Comparison of ENCODE assay signal across 1 cellular context in genomic region chr5:93620487-93621339, GRCh38.
A peak's percentile ranks its signal among the peaks of the same experiment; 100 is the strongest.
TF ChIP-seq lines count a peak whose summit lies in the region.

No MANE protein-coding gene starts in this region.

TF ChIP-seq in HepG2, 621 proteins besides CTCF, POLR2A, EP300 and RAD21 (continued from another document and continues in another):
- TF ChIP-seq ZNF574 (CRISPR knock-in tag; IDR thresholded peaks at IDR 0.05) (peak; percentile 53), MBNL3 (CRISPR knock-in tag; conservative IDR thresholded peaks at IDR 0.05) (no peak), THYN1 (CRISPR knock-in tag; IDR thresholded peaks at IDR 0.05; ENCODE audit: borderline replicate concordance, low read depth) (no peak), ASH2L (IDR thresholded peaks at IDR 0.05; ENCODE audit: insufficient read length, low read depth, low read length) (peak; percentile 34), SOX13 (IDR thresholded peaks at IDR 0.05) (no peak), SOX13 (CRISPR knock-in tag; conservative IDR thresholded peaks at IDR 0.05 in 1 of 2, IDR thresholded peaks at IDR 0.05 in 1 of 2) (no peak), HDAC6 (IDR thresholded peaks at IDR 0.05; ENCODE audit: low read depth, low read length) (no peak), ZNF329 (CRISPR knock-in tag; IDR thresholded peaks at IDR 0.05; ENCODE audit: low read depth) (no peak), ZNF878 (CRISPR knock-in tag; IDR thresholded peaks at IDR 0.05) (no peak), ESRRA (CRISPR knock-in tag; IDR thresholded peaks at IDR 0.05; ENCODE audit: low read depth) (no peak), NPAS2 (CRISPR knock-in tag; IDR thresholded peaks at IDR 0.05; ENCODE audit: borderline replicate concordance) (no peak), SRSF9 (IDR thresholded peaks at IDR 0.05; ENCODE audit: borderline replicate concordance, insufficient read depth, low read depth, low read length, poor library complexity, severe bottlenecking) (no peak), KDM6A (CRISPR knock-in tag; IDR thresholded peaks at IDR 0.05; ENCODE audit: low read depth) (no peak), ZNF17 (CRISPR knock-in tag; IDR thresholded peaks at IDR 0.05) (no peak), ZNF253 (CRISPR knock-in tag; IDR thresholded peaks at IDR 0.05; ENCODE audit: borderline replicate concordance) (no peak), ZNF776 (CRISPR knock-in tag; IDR thresholded peaks at IDR 0.05) (no peak), SALL1 (CRISPR knock-in tag; IDR thresholded peaks at IDR 0.05) (peak; percentile 62), KLF9 (CRISPR knock-in tag; IDR thresholded peaks at IDR 0.05; ENCODE audit: low read depth) (no peak), CHD4 (IDR thresholded peaks at IDR 0.05; ENCODE audit: borderline replicate concordance, low read length) (no peak), ZNF704 (CRISPR knock-in tag; IDR thresholded peaks at IDR 0.05; ENCODE audit: borderline replicate concordance) (no peak), ZNF441 (CRISPR knock-in tag; IDR thresholded peaks at IDR 0.05; ENCODE audit: borderline replicate concordance) (no peak), ZNF350 (CRISPR knock-in tag; IDR thresholded peaks at IDR 0.05; ENCODE audit: borderline replicate concordance, low read depth) (no peak), RXRA (CRISPR knock-in tag; IDR thresholded peaks at IDR 0.05) (no peak), YY1 (IDR thresholded peaks at IDR 0.05; ENCODE audit: insufficient read depth, insufficient replicate concordance, low read depth, low read length) (peak; percentile 34), ZNF343 (CRISPR knock-in tag; IDR thresholded peaks at IDR 0.05) (no peak), BORCS8-MEF2B (CRISPR knock-in tag; IDR thresholded peaks at IDR 0.05) (peak; percentile 13; the same call in 1 of the 2 replicates), SMC3 (IDR thresholded peaks at IDR 0.05; ENCODE audit: low read length) (no peak), ZNF644 (CRISPR knock-in tag; IDR thresholded peaks at IDR 0.05; ENCODE audit: low read depth) (no peak), USF2 (IDR thresholded peaks at IDR 0.05; ENCODE audit: low read depth, low read length) (no peak), USF2 (CRISPR knock-in tag; IDR thresholded peaks at IDR 0.05; ENCODE audit: borderline replicate concordance) (no peak), STAT5B (CRISPR knock-in tag; IDR thresholded peaks at IDR 0.05) (no peak), MIER3 (CRISPR knock-in tag; IDR thresholded peaks at IDR 0.05; ENCODE audit: borderline replicate concordance) (no peak), IKZF1 (IDR thresholded peaks at IDR 0.05) (no peak), ZNF138 (CRISPR knock-in tag; IDR thresholded peaks at IDR 0.05; ENCODE audit: low read depth) (0 out of 2 replicates have a peak, but pooled peaks have one; percentile 59), MXD4 (CRISPR knock-in tag; IDR thresholded peaks at IDR 0.05) (no peak), ZNF460 (CRISPR knock-in tag; IDR thresholded peaks at IDR 0.05; ENCODE audit: borderline replicate concordance) (no peak), PRDM10 (CRISPR knock-in tag; IDR thresholded peaks at IDR 0.05; ENCODE audit: low read depth) (no peak), HNRNPL (IDR thresholded peaks at IDR 0.05; ENCODE audit: low read depth, low read length) (0 out of 2 replicates have a peak, but pooled peaks have one; percentile 27), ARNT (IDR thresholded peaks at IDR 0.05) (no peak), KLF11 (CRISPR knock-in tag; IDR thresholded peaks at IDR 0.05) (no peak), MLLT10 (CRISPR knock-in tag; IDR thresholded peaks at IDR 0.05) (no peak), IRF2 (CRISPR knock-in tag; IDR thresholded peaks at IDR 0.05) (peak; percentile 39; the same call in 1 of the 2 replicates), MTA1 (CRISPR knock-in tag; IDR thresholded peaks at IDR 0.05; ENCODE audit: borderline replicate concordance) (no peak), NFRKB (IDR thresholded peaks at IDR 0.05) (no peak), ZNF274 (CRISPR knock-in tag; IDR thresholded peaks at IDR 0.05) (peak; percentile 44; the same call in 1 of the 2 replicates), ZNF580 (CRISPR knock-in tag; IDR thresholded peaks at IDR 0.05; ENCODE audit: borderline replicate concordance, low read depth) (no peak), TIGD3 (CRISPR knock-in tag; IDR thresholded peaks at IDR 0.05; ENCODE audit: borderline replicate concordance) (no peak), PHF21A (CRISPR knock-in tag; IDR thresholded peaks at IDR 0.05) (peak; percentile 23; the same call in 1 of the 2 replicates), ZNF12 (CRISPR knock-in tag; IDR thresholded peaks at IDR 0.05) (no peak), ZNF792 (CRISPR knock-in tag; IDR thresholded peaks at IDR 0.05) (no peak), ZNF468 (CRISPR knock-in tag; IDR thresholded peaks at IDR 0.05) (no peak), ARHGAP35 (CRISPR knock-in tag; IDR thresholded peaks at IDR 0.05; ENCODE audit: borderline replicate concordance) (no peak), HDAC2 (CRISPR knock-in tag; IDR thresholded peaks at IDR 0.05) (peak; percentile 24; the same call in 1 of the 2 replicates), MLXIP (CRISPR knock-in tag; IDR thresholded peaks at IDR 0.05; ENCODE audit: borderline replicate concordance) (no peak), JUN (CRISPR knock-in tag; IDR thresholded peaks at IDR 0.05) (no peak), ZNF484 (CRISPR knock-in tag; IDR thresholded peaks at IDR 0.05; ENCODE audit: borderline replicate concordance, low read depth) (no peak), THAP11 (CRISPR knock-in tag; IDR thresholded peaks at IDR 0.05) (no peak), ETS1 (CRISPR knock-in tag; IDR thresholded peaks at IDR 0.05) (0 out of 2 replicates have a peak, but pooled peaks have one; percentile 38)
